8 cellular contexts compared by ENCODE assay signal in the genomic region with DNA sequence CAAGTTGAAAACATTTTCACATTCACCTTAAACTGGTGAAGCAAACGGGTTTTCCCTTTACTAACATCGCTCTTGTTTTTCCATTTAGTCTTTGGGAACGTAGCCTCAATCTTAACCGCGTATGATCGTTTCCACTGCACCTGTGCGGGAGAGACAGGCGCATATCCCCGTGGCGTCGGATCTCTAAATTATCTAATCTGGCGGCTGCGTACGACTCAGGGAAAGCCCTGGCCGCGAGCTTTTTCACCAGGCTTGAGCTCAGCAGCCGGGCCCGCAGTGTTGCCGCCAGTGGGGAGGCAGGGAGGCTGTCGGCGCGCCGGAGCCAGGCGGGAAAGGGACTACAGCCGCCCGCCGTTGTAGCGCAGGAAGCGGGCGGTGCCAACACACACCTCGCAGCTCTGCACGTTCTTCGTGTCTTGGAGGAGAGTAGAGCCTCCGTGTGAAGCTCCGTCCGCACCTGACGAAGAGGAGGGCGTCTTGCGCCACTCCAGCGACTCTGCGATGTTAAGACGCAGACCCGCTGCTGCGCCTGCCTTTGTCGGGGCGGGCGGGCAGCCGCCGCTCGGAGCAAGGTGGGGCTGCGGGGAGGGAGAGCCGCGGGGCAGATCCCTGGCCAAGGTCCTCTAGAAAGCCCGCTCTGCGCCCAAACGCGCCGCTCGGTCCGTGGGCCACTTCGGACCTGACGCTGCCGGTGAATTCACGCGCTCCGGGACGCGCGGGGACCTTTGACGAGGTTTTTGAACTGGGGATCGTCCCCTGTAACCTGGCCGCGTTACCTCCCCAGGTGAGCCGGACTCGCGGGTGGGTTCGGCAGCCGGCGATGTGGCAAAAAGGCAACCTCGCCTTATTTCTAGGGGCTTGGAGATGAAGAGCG. TPM values are rescaled to one million over a fixed set of nuclear protein-coding genes. Genes with fewer than 3 reads are reported as not detected.
A peak's percentile ranks its signal among the peaks of the same experiment; 100 is the strongest.
DNase-seq lines count a peak whose midpoint lies in the region; ATAC-seq and TF ChIP-seq lines count a peak whose summit lies in the region.
"Had no signal": no experiment of that assay in that cellular context is flagged by ENCODE, and none has a peak within 500 bp of the region (broad histone marks: within the 10 kb centered on the region; RNA-seq: fewer than 3 reads in every experiment).

No MANE protein-coding gene starts in this region.

- H2BK5ac ChIP-seq in neuronal stem cell (ENCODE audit: low read length): peak overlapping the region; percentile 56

- no peaks in the 10 kb centered on the region for H3K79me1 ChIP-seq in neuronal stem cell (ENCODE audit: low read depth, low read length)

- H3K9ac ChIP-seq in neuronal stem cell (ENCODE audit: low read depth, low read length, poor library complexity): no peak overlapping the region

- no peak overlapping the region for H4K91ac ChIP-seq in neuronal stem cell (ENCODE audit: low read depth, low read length, poor library complexity)

- no peak overlapping the region for H3K14ac ChIP-seq in neuronal stem cell (ENCODE audit: low read length)

- peak overlapping the region; percentile 21 for H2AK5ac ChIP-seq in neuronal stem cell (ENCODE audit: low read depth, low read length)

- H3K9me3 ChIP-seq in neuronal stem cell (replicated peaks in 1 of 2; ENCODE audit: control insufficient read depth in 2 of 2, insufficient read depth in 1 of 2, low read depth in 1 of 2, low read length in 2 of 2): peaks cover 0 to 3% of the 10 kb centered on the region in 2 donors
- no peaks in the 10 kb centered on the region for H3K9me3 ChIP-seq in gastroesophageal sphincter
- H3K9me3 ChIP-seq in right lobe of liver: no peaks in the 10 kb centered on the region

- ATAC-seq in gastroesophageal sphincter: no peak
- ATAC-seq in right lobe of liver: no peak
- ATAC-seq: CD8-positive, alpha-beta T cell had no signal

- H3K36me3 ChIP-seq in H7 (replicated peaks; ENCODE audit: control insufficient read depth, insufficient read depth, low read length) (no peaks in the 10 kb centered on the region), neuronal stem cell (replicated peaks in 1 of 2; ENCODE audit: control insufficient read depth in 2 of 2, insufficient read depth in 2 of 2, low read length in 2 of 2) (no peaks in the 10 kb centered on the region), gastroesophageal sphincter (no peaks in the 10 kb centered on the region), right lobe of liver (no peaks in the 10 kb centered on the region)

- no peak for TF ChIP-seq EP300 in gastroesophageal sphincter (IDR thresholded peaks at IDR 0.05)

- H3K23ac ChIP-seq in neuronal stem cell (ENCODE audit: low read depth, low read length, poor library complexity): peak overlapping the region; percentile 70

- no peak overlapping the region for H2BK120ac ChIP-seq in neuronal stem cell (ENCODE audit: low read depth, low read length)

- H2AFZ ChIP-seq in neuronal stem cell (ENCODE audit: low read length): peak overlapping the region; percentile 71

- H4K8ac ChIP-seq in neuronal stem cell (ENCODE audit: low read depth, low read length): no peak overlapping the region

- H3K4me3 ChIP-seq in H7 (ENCODE audit: insufficient read depth, low read depth, low read length): peak overlapping the region; percentile 17; the same call in 1 of the 2 replicates
- H3K4me3 ChIP-seq in neuronal stem cell (ENCODE audit: low read length in 2 of 2): no peak overlapping the region
- no peak overlapping the region for H3K4me3 ChIP-seq in gastroesophageal sphincter
- no peak overlapping the region for H3K4me3 ChIP-seq in right lobe of liver

- no peak overlapping the region for H3K4ac ChIP-seq in neuronal stem cell (ENCODE audit: low read length)

- TF ChIP-seq CTCF in gastroesophageal sphincter (IDR thresholded peaks at IDR 0.05) (no peak), right lobe of liver (IDR thresholded peaks at IDR 0.05) (no peak)

- peak overlapping the region; percentile 39 for H3K18ac ChIP-seq in neuronal stem cell (ENCODE audit: low read length)

- peak overlapping the region; percentile 31 for H3K4me2 ChIP-seq in neuronal stem cell (ENCODE audit: insufficient read depth, low read length, poor library complexity, severe bottlenecking)

- H3K27ac ChIP-seq in neuronal stem cell (replicated peaks; ENCODE audit: low read length) (no peak overlapping the region), gastroesophageal sphincter (no peak overlapping the region), right lobe of liver (no peak overlapping the region)

- intact Hi-C loops in right lobe of liver (cut with DNase I): no loop called here

- no CpG with 5 or more reads among the region's 81 CpGs for WGBS in neuronal stem cell (ENCODE audit: extremely low coverage in 2 of 2, insufficient read length in 2 of 2, insufficient replicate concordance in 1 of 2), 2 donors
- WGBS in gastroesophageal sphincter (ENCODE audit: low coverage in 1 of 2), 2 donors: 6% methylated on average over 9 to 14 of the region's 81 CpGs
- 8% methylated on average over 27 of the region's 81 CpGs for WGBS in right lobe of liver (ENCODE audit: insufficient coverage, low coverage, low lambda C conversion rate, missing lambda C conversion rate)

- H3K4me1 ChIP-seq in neuronal stem cell (ENCODE audit: control insufficient read depth in 2 of 2, insufficient read depth in 1 of 2, low read depth in 1 of 2, low read length in 2 of 2): peaks cover 7 to 8% of the 10 kb centered on the region in 2 donors
- peaks cover 0 to 41% (median 16%) of the 10 kb centered on the region in 3 donors for H3K4me1 ChIP-seq in gastroesophageal sphincter
- H3K4me1 ChIP-seq in right lobe of liver: peaks cover 0 to 19% (median 2%) of the 10 kb centered on the region in 4 donors

- DNase-seq in ELF-1 (ENCODE audit: low read depth, low spot score) (peak; percentile 47), H7 (peak; percentile 82), ecto neural progenitor cell (ENCODE audit: low spot score) (peak; percentile 47), neuronal stem cell (ENCODE audit: low spot score) (peak; percentile 18), SHP77 treated with DMSO at 0.1 percent for 48 hours (lab: John Stamatoyannopoulos, UW) (no peak), right lobe of liver (no peak)
- DNase-seq: CD8-positive, alpha-beta T cell had no signal

- no peak overlapping the region for H2BK15ac ChIP-seq in neuronal stem cell (ENCODE audit: low read length)

- peaks cover 71% of the 10 kb centered on the region for H3K27me3 ChIP-seq in H7 (ENCODE audit: control insufficient read depth, insufficient read depth, low read length)
- H3K27me3 ChIP-seq in neuronal stem cell (ENCODE audit: control insufficient read depth in 3 of 3, insufficient read depth in 3 of 3, low read depth in 1 of 3, low read length in 3 of 3): peaks cover 42 to 93% (median 66%) of the 10 kb centered on the region in 3 experiments
- H3K27me3 ChIP-seq in gastroesophageal sphincter: peaks cover 77% of the 10 kb centered on the region
- peaks cover 12 to 35% of the 10 kb centered on the region in 2 donors for H3K27me3 ChIP-seq in right lobe of liver

- TF ChIP-seq POLR2A in gastroesophageal sphincter (IDR thresholded peaks at IDR 0.05): no peak
- TF ChIP-seq POLR2A in right lobe of liver (IDR thresholded peaks at IDR 0.05): no peak

- no peak overlapping the region for H2BK12ac ChIP-seq in neuronal stem cell (ENCODE audit: low read length)

RNA-seq across cellular contexts. Expression of gene TBX15, which starts 18.5 kb away (rescaled TPM):
- total RNA-seq in H7 (2014; rRNA removed; shearing (Covaris generic)): 13.8 and 22.9 TPM in 2 replicates
- polyA plus RNA-seq in neuronal stem cell (2013, experiment 1 of 2): not detected
- 0.03 TPM for polyA plus RNA-seq in neuronal stem cell (2013, experiment 2 of 2)
- total RNA-seq in gastroesophageal sphincter: 1 to 10 TPM in 1 of 4 donors, under 1 TPM in 3; 0.45 to 1.6 (median 0.56) TPM
- 10 to 100 TPM in 5 of 6 experiments, under 1 TPM in 1; 0.29 to 56.5 (median 16.5) TPM for total RNA-seq in right lobe of liver

Comparison
In these comparisons a context has a peak if more than half of its experiments do, and no peak if none do; other contexts are left out.
1. DNase-seq: peak in ELF-1 (single experiment), H7 (single experiment), ecto neural progenitor cell (single experiment) and neuronal stem cell (single experiment); none in SHP77 treated with DMSO at 0.1 percent for 48 hours (single experiment) and right lobe of liver (0 of 3).